ENCODE assay signal across 10 cellular contexts in genomic region chr16:75252946-75253911, GRCh38. TPM values are rescaled to one million over a fixed set of nuclear protein-coding genes. Genes with fewer than 3 reads are reported as not detected.
A peak's percentile ranks its signal among the peaks of the same experiment; 100 is the strongest.
DNase-seq lines count a peak whose midpoint lies in the region; ATAC-seq and TF ChIP-seq lines count a peak whose summit lies in the region.
"Had no signal": no experiment of that assay in that cellular context is flagged by ENCODE, and none has a peak within 500 bp of the region (broad histone marks: within the 10 kb centered on the region; RNA-seq: fewer than 3 reads in every experiment).

No MANE protein-coding gene starts in this region.

- WGBS in endodermal cell (ENCODE audit: insufficient coverage in 1 of 2, insufficient read length in 1 of 2), 2 experiments, result 67 to 71% methylated on average over 7 to 15 of the region's 15 CpGs
- WGBS in lung, 2 donors, result 57 to 68% methylated on average over 15 of the region's 15 CpGs

- DNase-seq in MG63 (peak; percentile 53), endodermal cell (peak; percentile 95), lung (ENCODE audit: low spot score) (peak; percentile 28), upper lobe of right lung (peak; percentile 63), NCI-H187 (lab: John Stamatoyannopoulos, UW) (no peak), DMS79 (lab: John Stamatoyannopoulos, UW) (no peak), NCI-H146 (lab: John Stamatoyannopoulos, UW) (no peak), GM19240 (ENCODE audit: insufficient read length, low spot score) (no peak)
- DNase-seq: activated naive CD8-positive, alpha-beta T cell treated with anti-CD3 and anti-CD28 coated beads, Interleukin-2, amount 10 ng/mL, durations not matched to agents 7 days and 5 days had no signal

- H3K4me1 Mint-ChIP-seq in endodermal cell, result peaks cover 28% of the 10 kb centered on the region

- no peaks in the 10 kb centered on the region for H3K36me3 Mint-ChIP-seq in endodermal cell (ENCODE audit: low read depth)
- H3K36me3 Mint-ChIP-seq: activated naive CD8-positive, alpha-beta T cell treated with anti-CD3 and anti-CD28 coated beads, Interleukin-2, amount 10 ng/mL, durations not matched to agents 7 days and 5 days had no signal

- H3K9me3 Mint-ChIP-seq in endodermal cell, result no peaks in the 10 kb centered on the region
- H3K9me3 Mint-ChIP-seq: activated naive CD8-positive, alpha-beta T cell treated with anti-CD3 and anti-CD28 coated beads, Interleukin-2, amount 10 ng/mL, durations not matched to agents 7 days and 5 days had no signal

- peaks cover 29% of the 10 kb centered on the region for H3K4me1 ChIP-seq in endodermal cell (ENCODE audit: control insufficient read depth, insufficient read depth, low read length)
- peaks cover 40 to 73% of the 10 kb centered on the region in 2 donors for H3K4me1 ChIP-seq in lung (ENCODE audit: control insufficient read depth in 2 of 2, insufficient read depth in 2 of 2, low read length in 2 of 2)
- H3K4me1 ChIP-seq in upper lobe of right lung, result peaks cover 87% of the 10 kb centered on the region

- H3K4me3 ChIP-seq in MG63, result no peak overlapping the region
- no peak overlapping the region for H3K4me3 ChIP-seq in endodermal cell (ENCODE audit: low read length)
- H3K4me3 ChIP-seq in lung, result no peak overlapping the region
- H3K4me3 ChIP-seq in upper lobe of right lung, result peak overlapping the region; percentile 5

- H3K27ac ChIP-seq in endodermal cell (ENCODE audit: low read depth, low read length) (peak overlapping the region; percentile 53), lung (ENCODE audit: low read depth in 1 of 2, low read length in 1 of 2) (peak overlapping the region; percentile 17 to 82), upper lobe of right lung (peak overlapping the region; percentile 81)

- no peaks in the 10 kb centered on the region; the same call in 1 of the 2 replicates for H3K36me3 ChIP-seq in MG63
- H3K36me3 ChIP-seq in endodermal cell (ENCODE audit: control insufficient read depth, insufficient read depth, low read length), result no peaks in the 10 kb centered on the region
- no peaks in the 10 kb centered on the region for H3K36me3 ChIP-seq in lung (ENCODE audit: control insufficient read depth in 2 of 2, insufficient read depth in 2 of 2, low read length in 2 of 2)
- no peaks in the 10 kb centered on the region for H3K36me3 ChIP-seq in upper lobe of right lung

- peak overlapping the region; percentile 70 for H3K27ac Mint-ChIP-seq in endodermal cell
- H3K27ac Mint-ChIP-seq: activated naive CD8-positive, alpha-beta T cell treated with anti-CD3 and anti-CD28 coated beads, Interleukin-2, amount 10 ng/mL, durations not matched to agents 7 days and 5 days had no signal

- intact Hi-C loops in upper lobe of right lung (cut with DNase I), result loop anchor here (5.0 kb wide), 1 partner anchor 129 kb away; no protein-coding TSS in a partner anchor

- no peak for ATAC-seq in lung (ENCODE audit: insufficient read depth, low FRiP score)
- ATAC-seq in upper lobe of right lung, result no peak

- H3K9me3 ChIP-seq in MG63, result no peaks in the 10 kb centered on the region
- no peaks in the 10 kb centered on the region for H3K9me3 ChIP-seq in endodermal cell (ENCODE audit: control insufficient read depth, low read length)
- H3K9me3 ChIP-seq in lung (ENCODE audit: control insufficient read depth in 2 of 2, insufficient read depth in 1 of 2, low read length in 1 of 2), result no peaks in the 10 kb centered on the region
- no peaks in the 10 kb centered on the region for H3K9me3 ChIP-seq in upper lobe of right lung

- no peak for TF ChIP-seq CTCF in endodermal cell (conservative IDR thresholded peaks at IDR 0.05)
- TF ChIP-seq CTCF in lung (IDR thresholded peaks at IDR 0.05; ENCODE audit: control extremely low read depth, extremely low read depth), result no peak
- no peak for TF ChIP-seq CTCF in upper lobe of right lung (IDR thresholded peaks at IDR 0.05)

- no peak overlapping the region for H3K9ac ChIP-seq in endodermal cell (ENCODE audit: extremely low read depth, low read length, poor library complexity, severe bottlenecking)

- H3K27me3 ChIP-seq in MG63 (no peaks in the 10 kb centered on the region), endodermal cell (ENCODE audit: control insufficient read depth, insufficient read depth, low read length, poor library complexity, severe bottlenecking) (no peaks in the 10 kb centered on the region), lung (ENCODE audit: control insufficient read depth, insufficient read depth) (no peaks in the 10 kb centered on the region), upper lobe of right lung (no peaks in the 10 kb centered on the region)

- no peak overlapping the region for H3K4me3 Mint-ChIP-seq in endodermal cell
- H3K4me3 Mint-ChIP-seq: activated naive CD8-positive, alpha-beta T cell treated with anti-CD3 and anti-CD28 coated beads, Interleukin-2, amount 10 ng/mL, durations not matched to agents 7 days and 5 days had no signal

- H3K27me3 Mint-ChIP-seq in endodermal cell (ENCODE audit: insufficient read depth), result no peaks in the 10 kb centered on the region

RNA-seq across cellular contexts. Expression of gene BCAR1, which starts 1.8 kb away (rescaled TPM):
- total RNA-seq in MG63 (2014; rRNA removed; shearing (Covaris generic); ENCODE audit: low replicate concordance), result 52.7 and 54.6 TPM in 2 replicates
- total RNA-seq in endodermal cell (10 to 100 TPM; 56.2 to 74.3 TPM), lung (10 to 100 TPM; 51.3 to 70.7 TPM), upper lobe of right lung (61.7 TPM)
- 38.6 TPM for polyA plus RNA-seq in endodermal cell (2013, experiment 1 of 2)
- 33.2 TPM for polyA plus RNA-seq in endodermal cell (2013, experiment 2 of 2)
- polyA plus RNA-seq in lung, result 10 to 100 TPM; 37.5 to 48.6 TPM
- total RNA-seq: activated naive CD8-positive, alpha-beta T cell treated with anti-CD3 and anti-CD28 coated beads, Interleukin-2, amount 10 ng/mL, durations not matched to agents 7 days and 5 days had no signal

RNA-seq across cellular contexts. Expression of gene CTRB1, which starts 34.4 kb away (rescaled TPM):
- not detected in 2 replicates for total RNA-seq in MG63 (2014; rRNA removed; shearing (Covaris generic); ENCODE audit: low replicate concordance)
- total RNA-seq in endodermal cell (not detected), lung (1 to 10 TPM in 1 of 2 donors, not detected in 1; 6.5 TPM), upper lobe of right lung (not detected)
- not detected for polyA plus RNA-seq in endodermal cell (2013, experiment 1 of 2)
- not detected for polyA plus RNA-seq in endodermal cell (2013, experiment 2 of 2)
- under 1 TPM; 0.33 to 0.97 TPM for polyA plus RNA-seq in lung
- total RNA-seq: activated naive CD8-positive, alpha-beta T cell treated with anti-CD3 and anti-CD28 coated beads, Interleukin-2, amount 10 ng/mL, durations not matched to agents 7 days and 5 days; SK-MEL-5 had no signal

RNA-seq across cellular contexts. Expression of gene CTRB2, which starts 46.3 kb away (rescaled TPM):
- not detected in 2 replicates for total RNA-seq in MG63 (2014; rRNA removed; shearing (Covaris generic); ENCODE audit: low replicate concordance)
- total RNA-seq in endodermal cell, result not detected
- not detected for polyA plus RNA-seq in endodermal cell (2013, experiment 1 of 2)
- not detected for polyA plus RNA-seq in endodermal cell (2013, experiment 2 of 2)
- total RNA-seq in lung, result 10 to 100 TPM in 1 of 2 donors, not detected in 1; 14.6 TPM
- polyA plus RNA-seq in lung, result 1 to 10 TPM in 1 of 2 donors, under 1 TPM in 1; 0.65 to 1.3 TPM
- 0.78 TPM for total RNA-seq in upper lobe of right lung
- total RNA-seq: activated naive CD8-positive, alpha-beta T cell treated with anti-CD3 and anti-CD28 coated beads, Interleukin-2, amount 10 ng/mL, durations not matched to agents 7 days and 5 days; SK-MEL-5 had no signal

Comparison
In these comparisons a context has a peak if more than half of its experiments do, and no peak if none do; other contexts are left out.
1. DNase-seq: peak in MG63 (single experiment), endodermal cell (single experiment), lung (single experiment) and upper lobe of right lung (single experiment); none in NCI-H187 (0 of 2), DMS79 (single experiment), NCI-H146 (single experiment) and GM19240 (single experiment).
2. Peak in every context shown above with its lines, with median percentiles within 50 percentile points of each other: H3K27ac ChIP-seq.